8 cellular contexts compared by ENCODE assay signal in genomic region chr1:2548068-2548589, GRCh38. TPM values are rescaled to one million over a fixed set of nuclear protein-coding genes. Genes with fewer than 3 reads are reported as not detected.
DNase-seq lines count a peak whose midpoint lies in the region; ATAC-seq and TF ChIP-seq lines count a peak whose summit lies in the region.

No MANE protein-coding gene starts in this region.

- H3K27ac ChIP-seq in upper lobe of right lung, result peak overlapping the region; percentile 97

- DNase-seq in AG10803 (ENCODE audit: low read depth) (peak; percentile 61), LHCN-M2 (ENCODE audit: low read depth) (peak; percentile 32), SW480 (ENCODE audit: low spot score) (peak; percentile 84), cardiac septum (ENCODE audit: low spot score) (peak; percentile 94), pons (ENCODE audit: low spot score) (peak; percentile 79), upper lobe of right lung (peak; percentile 93)
- DNase-seq in activated naive CD8-positive, alpha-beta T cell treated with anti-CD3 and anti-CD28 coated beads, Interleukin-2, amount 50 U/mL, for 24 hours, result peak; percentile 91

- H3K36me3 Mint-ChIP-seq in activated naive CD8-positive, alpha-beta T cell treated with anti-CD3 and anti-CD28 coated beads, Interleukin-2, amount 50 U/mL, for 24 hours (ENCODE audit: low read depth), result no peaks in the 10 kb centered on the region

- intact Hi-C loops in cardiac septum (cut with DNase I), result loop anchor here (1.0 to 5.0 kb wide), 4 partner anchors 31 to 351 kb away; partner anchors contain the start of gene PRXL2B
- intact Hi-C loops in upper lobe of right lung (cut with DNase I), result loop anchor here (10.0 kb wide), 1 partner anchor 133 kb away; the partner anchor contains the start of gene PEX10

- peak overlapping the region; percentile 80 for H3K4me3 Mint-ChIP-seq in activated naive CD8-positive, alpha-beta T cell treated with anti-CD3 and anti-CD28 coated beads, Interleukin-2, amount 50 U/mL, for 24 hours

- peaks cover 38% of the 10 kb centered on the region for H3K4me1 ChIP-seq in upper lobe of right lung

- no peaks in the 10 kb centered on the region for H3K9me3 ChIP-seq in upper lobe of right lung

- TF ChIP-seq CTCF in AG10803 (conservative IDR thresholded peaks at IDR 0.05; ENCODE audit: low read length) (peak; percentile 88), upper lobe of right lung (IDR thresholded peaks at IDR 0.05) (peak; percentile 96)

- no peaks in the 10 kb centered on the region for H3K27me3 ChIP-seq in upper lobe of right lung

- peaks cover 34% of the 10 kb centered on the region for H3K4me1 Mint-ChIP-seq in activated naive CD8-positive, alpha-beta T cell treated with anti-CD3 and anti-CD28 coated beads, Interleukin-2, amount 50 U/mL, for 24 hours

- peak overlapping the region; percentile 94 for H3K27ac Mint-ChIP-seq in activated naive CD8-positive, alpha-beta T cell treated with anti-CD3 and anti-CD28 coated beads, Interleukin-2, amount 50 U/mL, for 24 hours

- ATAC-seq in GM19023 (IDR thresholded peaks at IDR 0.05; ENCODE audit: unreplicated experiment) (peak; percentile 8), upper lobe of right lung (peak; percentile 57)
- peak; percentile 22 for ATAC-seq in activated naive CD8-positive, alpha-beta T cell treated with anti-CD3 and anti-CD28 coated beads, Interleukin-2, amount 50 U/mL, for 24 hours

- H3K9me3 Mint-ChIP-seq in activated naive CD8-positive, alpha-beta T cell treated with anti-CD3 and anti-CD28 coated beads, Interleukin-2, amount 50 U/mL, for 24 hours, result no peaks in the 10 kb centered on the region

- H3K36me3 ChIP-seq in upper lobe of right lung, result no peaks in the 10 kb centered on the region

- H3K27me3 Mint-ChIP-seq in activated naive CD8-positive, alpha-beta T cell treated with anti-CD3 and anti-CD28 coated beads, Interleukin-2, amount 50 U/mL, for 24 hours, result no peaks in the 10 kb centered on the region

- H3K4me3 ChIP-seq in AG10803 (ENCODE audit: low read length) (no peak overlapping the region), upper lobe of right lung (peak overlapping the region; percentile 85)

RNA-seq across cellular contexts. Expression of gene TNFRSF14, which starts 8.0 kb away (rescaled TPM):
- total RNA-seq in LHCN-M2 (2014; rRNA removed) (13.1 TPM in 2 replicates), cardiac septum (13.8 TPM), upper lobe of right lung (133 TPM)
- 8.9 TPM for polyA plus RNA-seq in LHCN-M2 (2012)

RNA-seq across cellular contexts. Expression of gene HES5, which starts 18.1 kb away (rescaled TPM):
- total RNA-seq in LHCN-M2 (2014; rRNA removed), result not detected in 2 replicates
- not detected for polyA plus RNA-seq in LHCN-M2 (2012)
- total RNA-seq in cardiac septum, result 2.0 TPM
- 1.5 TPM for total RNA-seq in upper lobe of right lung

RNA-seq across cellular contexts. Expression of gene PANK4, which starts 21.7 kb away (rescaled TPM):
- total RNA-seq in LHCN-M2 (2014; rRNA removed) (22.4 and 30.0 TPM in 2 replicates), cardiac septum (37.1 TPM), upper lobe of right lung (36.4 TPM)
- 13.9 TPM for polyA plus RNA-seq in LHCN-M2 (2012)

RNA-seq across cellular contexts. Expression of gene PRXL2B, which starts 38.4 kb away (rescaled TPM):
- total RNA-seq in LHCN-M2 (2014; rRNA removed) (39.6 and 40.7 TPM in 2 replicates), cardiac septum (3.4 TPM), upper lobe of right lung (25.9 TPM)
- 31.1 TPM for polyA plus RNA-seq in LHCN-M2 (2012)

Comparison
In these comparisons a context has a peak if more than half of its experiments do, and no peak if none do; other contexts are left out.
1. DNase-seq: peak in every context shown above with its lines; median percentile 94 in cardiac septum; 93 in upper lobe of right lung; 91 in activated naive CD8-positive, alpha-beta T cell treated with anti-CD3 and anti-CD28 coated beads, Interleukin-2, amount 50 U/mL, for 24 hours; 84 in SW480; 79 in pons; 61 in AG10803; 32 in LHCN-M2.